In the genomic region with DNA sequence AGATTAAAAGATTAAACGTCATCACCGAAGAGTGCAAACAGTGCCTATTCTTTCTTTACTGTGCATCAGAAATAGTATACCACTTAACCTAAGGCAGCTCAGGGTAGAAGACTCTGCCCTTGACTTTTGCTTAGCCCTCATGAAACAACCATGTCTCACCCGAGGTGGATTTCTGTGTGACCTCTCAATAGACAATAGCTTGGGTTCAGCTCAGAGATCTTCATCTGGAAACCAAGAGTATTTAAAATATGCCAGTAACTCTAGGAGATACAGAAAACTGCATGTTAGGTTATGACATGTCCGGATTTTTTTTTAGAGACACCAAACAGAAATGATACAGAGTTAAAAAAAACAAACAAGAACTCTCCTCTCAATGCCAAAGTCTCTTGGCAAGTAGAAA, we compare ENCODE assay signal across 16 cellular contexts.
DNase-seq lines count a peak whose midpoint lies in the region; ATAC-seq and TF ChIP-seq lines count a peak whose summit lies in the region.
"Had no signal": no experiment of that assay in that cellular context is flagged by ENCODE, and none has a peak within 500 bp of the region (broad histone marks: within the 10 kb centered on the region; RNA-seq: fewer than 3 reads in every experiment).

No MANE protein-coding gene starts in this region.

- WGBS in heart right ventricle, 2 donors: 56 to 69% methylated on average over 4 of the region's 4 CpGs
- 78% methylated on average over 4 of the region's 4 CpGs for WGBS in esophagus muscularis mucosa
- 80 to 98% methylated on average over 3 to 4 of the region's 4 CpGs for WGBS in transverse colon (ENCODE audit: low coverage in 1 of 2), 2 donors

- H3K27ac Mint-ChIP-seq in nephron (peak overlapping the region in 2 of 3 experiments; percentile 18 to 40), immature natural killer cell (peak overlapping the region in 1 of 6 donors; percentile 50)

- H3K36me3 ChIP-seq in heart right ventricle (no peaks in the 10 kb centered on the region), esophagus muscularis mucosa (no peaks in the 10 kb centered on the region), transverse colon (no peaks in the 10 kb centered on the region)

- no peak for DNase-seq in heart right ventricle
- no peak for DNase-seq in Right ventricle myocardium inferior (ENCODE audit: missing footprints)
- peak; percentile 14 for DNase-seq in esophagus muscularis mucosa (ENCODE audit: extremely low spot score)
- DNase-seq in transverse colon: no peak
- no peak for DNase-seq in immature natural killer cell
- no peak for DNase-seq in effector CD8-positive, alpha-beta T cell (lab: John Stamatoyannopoulos, UW)
- DNase-seq: DMS79, HCEC 1CT, NCI-H1436, NCI-H2029 treated with DMSO at 0.1 percent for 48 hours, NCI-H526, SIG-M5 had no signal

- H3K4me3 ChIP-seq in heart right ventricle (no peak overlapping the region), esophagus muscularis mucosa (no peak overlapping the region), transverse colon (no peak overlapping the region)
- H3K4me3 ChIP-seq: A549 had no signal

- peak overlapping the region; percentile 11 to 93 (median 69) for H3K27ac ChIP-seq in heart right ventricle
- H3K27ac ChIP-seq in esophagus muscularis mucosa (replicated peaks in 1 of 4): peak overlapping the region; percentile 72 to 77 (median 76)
- peak overlapping the region in 3 of 4 donors; percentile 51 to 62 (median 60) for H3K27ac ChIP-seq in transverse colon
- H3K27ac ChIP-seq: A549 had no signal

- in situ Hi-C loops in transverse colon (cut with MboI; ENCODE audit: low pct_ligation_motif_present in 1 of 4, low pct_unique_long_range_greater_than_20kb in 1 of 4, low sequenced_read_pairs in 3 of 4): no loop called here

- intact Hi-C loops in heart right ventricle (cut with DNase I) (loop anchor here in 7 of 10 donors (5.0 to 10.0 kb wide), 3 partner anchors 70 to 170 kb away; no protein-coding TSS in a partner anchor), Right ventricle myocardium inferior (cut with DNase I) (loop anchor here (2.0 kb wide), 1 partner anchor 74 kb away; no protein-coding TSS in a partner anchor), esophagus muscularis mucosa (cut with DNase I) (no loop called here), transverse colon (cut with DNase I; ENCODE audit: low total_unique reads) (no loop called here)

- H3K27me3 Mint-ChIP-seq in nephron (ENCODE audit: low read depth): peaks cover 4% of the 10 kb centered on the region
- no peaks in the 10 kb centered on the region for H3K27me3 Mint-ChIP-seq in immature natural killer cell (ENCODE audit: low read depth in 3 of 3)

- TF ChIP-seq EP300 in esophagus muscularis mucosa (IDR thresholded peaks at IDR 0.05) (no peak), transverse colon (IDR thresholded peaks at IDR 0.05; ENCODE audit: low read depth) (no peak)

- H3K4me1 ChIP-seq in heart right ventricle (peaks cover 4 to 72% (median 59%) of the 10 kb centered on the region in 9 donors), esophagus muscularis mucosa (peaks cover 39 to 82% (median 70%) of the 10 kb centered on the region in 4 donors), transverse colon (peaks cover 0 to 25% (median 2%) of the 10 kb centered on the region in 4 donors)

- TF ChIP-seq CTCF in heart right ventricle (IDR thresholded peaks at IDR 0.05) (no peak), esophagus muscularis mucosa (IDR thresholded peaks at IDR 0.05) (no peak), nephron (IDR thresholded peaks at IDR 0.05; ENCODE audit: unreplicated experiment in 3 of 3) (no peak), transverse colon (IDR thresholded peaks at IDR 0.05) (no peak)

- H3K27me3 ChIP-seq in heart right ventricle (no peaks in the 10 kb centered on the region), esophagus muscularis mucosa (no peaks in the 10 kb centered on the region), transverse colon (no peaks in the 10 kb centered on the region)

- no peaks in the 10 kb centered on the region for H3K9me3 ChIP-seq in heart right ventricle
- no peaks in the 10 kb centered on the region for H3K9me3 ChIP-seq in esophagus muscularis mucosa
- no peaks in the 10 kb centered on the region for H3K9me3 ChIP-seq in transverse colon
- H3K9me3 ChIP-seq: A549 had no signal

- TF ChIP-seq POLR2A in esophagus muscularis mucosa (IDR thresholded peaks at IDR 0.05; ENCODE audit: low read depth) (no peak), transverse colon (IDR thresholded peaks at IDR 0.05) (no peak)

- no peaks in the 10 kb centered on the region for H3K9me3 Mint-ChIP-seq in nephron
- H3K9me3 Mint-ChIP-seq in immature natural killer cell: no peaks in the 10 kb centered on the region

- H3K4me1 Mint-ChIP-seq in nephron (peaks cover 59% of the 10 kb centered on the region), immature natural killer cell (peaks cover 72 to 86% of the 10 kb centered on the region in 2 donors)

- H3K36me3 Mint-ChIP-seq in nephron (ENCODE audit: low read depth) (no peaks in the 10 kb centered on the region), immature natural killer cell (no peaks in the 10 kb centered on the region)

- H3K4me3 Mint-ChIP-seq in nephron: no peak overlapping the region
- no peak overlapping the region for H3K4me3 Mint-ChIP-seq in immature natural killer cell

- ATAC-seq in heart right ventricle (no peak), Right ventricle myocardium inferior (no peak), HG03196 (IDR thresholded peaks at IDR 0.05; ENCODE audit: unreplicated experiment) (no peak)
- ATAC-seq: A549, Panc1 had no signal

Comparison
In these comparisons a context has a peak if more than half of its experiments do, and no peak if none do; other contexts are left out.
1. intact Hi-C loops: an anchor here in heart right ventricle (5.0 to 10.0 kb wide) and Right ventricle myocardium inferior (2.0 kb wide); none called in esophagus muscularis mucosa and transverse colon.